ENCODE assay signal across 12 cellular contexts in the genomic region with DNA sequence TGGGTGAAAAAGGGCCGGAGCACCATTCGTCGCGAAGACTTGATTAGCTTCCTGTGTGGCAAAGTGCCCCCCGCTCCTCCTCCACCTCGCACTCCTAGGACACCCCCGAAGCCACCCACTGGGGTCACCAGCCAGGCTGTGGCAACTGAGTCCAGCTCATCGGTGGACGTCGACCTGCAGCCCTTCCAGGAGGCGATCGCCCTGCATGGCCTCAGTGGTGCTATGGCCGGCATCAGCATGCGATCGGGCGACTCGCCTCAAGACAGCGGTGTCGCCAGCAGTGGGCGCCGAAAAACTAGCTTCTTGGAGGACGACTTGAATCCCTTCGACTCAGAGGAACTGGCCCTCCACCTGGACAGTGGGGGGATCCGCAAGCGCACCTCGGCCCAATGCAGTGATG.
DNase-seq lines count a peak whose midpoint lies in the region; ATAC-seq lines count a peak whose summit lies in the region.
"Had no signal": no experiment of that assay in that cellular context is flagged by ENCODE, and none has a peak within 500 bp of the region (broad histone marks: within the 10 kb centered on the region; RNA-seq: fewer than 3 reads in every experiment).

No MANE protein-coding gene starts in this region.

- H3K9me3 ChIP-seq in T-helper 17 cell (ENCODE audit: control insufficient read depth, low read length, poor library complexity, severe bottlenecking) (no peaks in the 10 kb centered on the region), iPS-15b (ENCODE audit: control insufficient read depth, insufficient read depth, low read length) (no peaks in the 10 kb centered on the region)

- H3K36me3 ChIP-seq in H7 (replicated peaks; ENCODE audit: control insufficient read depth, insufficient read depth, low read length) (no peaks in the 10 kb centered on the region), iPS-15b (ENCODE audit: control insufficient read depth, insufficient read depth, low read length) (no peaks in the 10 kb centered on the region)

- H3K27me3 Mint-ChIP-seq in T-helper 17 cell: peaks cover 7% of the 10 kb centered on the region

- no peak for ATAC-seq in T-helper 17 cell
- no peak for ATAC-seq in GM19351 (IDR thresholded peaks at IDR 0.05; ENCODE audit: unreplicated experiment)
- no peak for ATAC-seq in HG03095 (IDR thresholded peaks at IDR 0.05; ENCODE audit: unreplicated experiment)
- no peak for ATAC-seq in HG03280 (IDR thresholded peaks at IDR 0.05; ENCODE audit: unreplicated experiment)

- H3K36me3 Mint-ChIP-seq in T-helper 17 cell (ENCODE audit: low read depth): no peaks in the 10 kb centered on the region

- no peak overlapping the region for H3K9ac ChIP-seq in iPS-15b (ENCODE audit: low read depth, low read length)

- H3K27me3 ChIP-seq in H7 (ENCODE audit: control insufficient read depth, insufficient read depth, low read length) (peaks cover 14% of the 10 kb centered on the region), iPS-15b (ENCODE audit: control insufficient read depth, insufficient read depth, low read length) (peaks cover 9% of the 10 kb centered on the region)

- peak overlapping the region; percentile 21 for H3K4me3 Mint-ChIP-seq in T-helper 17 cell

- peak overlapping the region; percentile 51 for H3K4me3 ChIP-seq in H7 (ENCODE audit: insufficient read depth, low read depth, low read length)
- peak overlapping the region; percentile 55 for H3K4me3 ChIP-seq in iPS-15b (ENCODE audit: low read depth, low read length)
- peak overlapping the region; percentile 37 for H3K4me3 ChIP-seq in skeletal muscle cell (ENCODE audit: low read depth, low read length)

- H3K4me1 ChIP-seq in iPS-15b (ENCODE audit: control insufficient read depth, insufficient read depth, low read length): peaks cover 12% of the 10 kb centered on the region

- no peak overlapping the region for H3K27ac Mint-ChIP-seq in T-helper 17 cell
- H3K27ac Mint-ChIP-seq: effector memory CD8-positive, alpha-beta T cell had no signal

- no peak for DNase-seq in H7
- no peak for DNase-seq in T-helper 17 cell
- no peak for DNase-seq in skeletal muscle cell (ENCODE audit: low read depth)
- no peak for DNase-seq in NCI-H774 (lab: John Stamatoyannopoulos, UW)
- DNase-seq: activated T-cell treated with anti-CD3 and anti-CD28 coated beads for 4 hours; effector memory CD8-positive, alpha-beta T cell; NCI-H226; T-helper 9 cell had no signal

- H3K4me1 Mint-ChIP-seq in T-helper 17 cell: peaks cover 6% of the 10 kb centered on the region
